11 cellular contexts compared by ENCODE assay signal in the genomic region with DNA sequence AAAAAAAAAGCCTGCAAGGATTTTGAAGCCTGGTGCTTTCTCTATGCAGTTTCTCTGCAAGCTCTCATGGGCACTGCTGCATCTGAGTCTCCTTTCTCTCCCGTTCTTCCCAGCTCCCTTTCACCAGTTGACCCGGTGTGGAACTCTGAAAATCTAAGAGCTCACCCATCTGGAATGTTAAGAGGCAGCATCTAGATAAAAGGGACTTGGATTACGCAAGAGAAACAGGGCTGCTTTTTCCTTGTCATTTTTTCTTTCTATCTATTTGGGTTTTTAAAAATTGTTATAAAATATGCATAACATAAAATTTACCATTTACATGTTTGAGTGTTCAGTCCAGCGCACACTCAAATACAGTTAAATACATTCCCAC.
DNase-seq lines count a peak whose midpoint lies in the region; ATAC-seq and TF ChIP-seq lines count a peak whose summit lies in the region.
"Had no signal": no experiment of that assay in that cellular context is flagged by ENCODE, and none has a peak within 500 bp of the region (broad histone marks: within the 10 kb centered on the region; RNA-seq: fewer than 3 reads in every experiment).

No MANE protein-coding gene starts in this region.

- H3K4me1 Mint-ChIP-seq in T-cell: no peaks in the 10 kb centered on the region
- H3K4me1 Mint-ChIP-seq: activated B cell treated with CpG ODN at 0.5 μM for 24 hours had no signal

- peaks cover 0 to 6% of the 10 kb centered on the region in 2 donors for H3K27me3 Mint-ChIP-seq in T-cell
- H3K27me3 Mint-ChIP-seq: activated B cell treated with CpG ODN at 0.5 μM for 24 hours had no signal

- in situ Hi-C loops in Panc1 (cut with HindIII; ENCODE audit: low pct_unique_long_range_greater_than_20kb, low sequenced_read_pairs): no loop called here

- no peaks in the 10 kb centered on the region for H3K36me3 ChIP-seq in ES-I3 (ENCODE audit: insufficient read depth, low read length)
- no peaks in the 10 kb centered on the region for H3K36me3 ChIP-seq in Panc1 (ENCODE audit: control insufficient read depth, insufficient read depth, low read length)
- no peaks in the 10 kb centered on the region for H3K36me3 ChIP-seq in esophagus squamous epithelium

- BruUV-seq in Panc1 (replicated peaks; lab: Mats Ljungman, UMichigan): no TSS peak

- TF ChIP-seq POLR2A in esophagus squamous epithelium (IDR thresholded peaks at IDR 0.05): no peak

- H3K4me1 ChIP-seq in ES-I3 (ENCODE audit: insufficient read depth, low read length) (peaks cover 23% of the 10 kb centered on the region), Panc1 (ENCODE audit: control insufficient read depth, insufficient read depth, low read length) (peaks cover 2% of the 10 kb centered on the region; the same call in 1 of the 2 replicates), esophagus squamous epithelium (peaks cover 0 to 13% (median 4%) of the 10 kb centered on the region in 3 donors)

- no peaks in the 10 kb centered on the region for H3K36me3 Mint-ChIP-seq in T-cell
- H3K36me3 Mint-ChIP-seq: natural killer cell had no signal

- H3K27ac ChIP-seq in Panc1 (ENCODE audit: low read length) (peak overlapping the region; percentile 85), esophagus squamous epithelium (peak overlapping the region in 1 of 4 donors; percentile 42)

- peak overlapping the region; percentile 13 to 45 for H3K4me3 ChIP-seq in Panc1 (ENCODE audit: low read depth in 2 of 2, low read length in 2 of 2)
- H3K4me3 ChIP-seq in esophagus squamous epithelium: no peak overlapping the region

- POLR2A ChIA-PET in Panc1 (lab: Charles Lee) (interaction anchor here (0.6 kb wide), 1 partner anchor 11 kb away, joined by 5 read pairs; no protein-coding TSS in a partner anchor), T-cell (lab: Charles Lee) (interaction anchor here in 1 of 2 donors (0.7 kb wide), 1 partner anchor 152 kb away, joined by 9 read pairs; no protein-coding TSS in a partner anchor)

- H3K9me3 Mint-ChIP-seq in T-cell: no peaks in the 10 kb centered on the region
- H3K9me3 Mint-ChIP-seq: activated B cell treated with CpG ODN at 0.5 μM for 24 hours, natural killer cell had no signal

- WGBS in esophagus squamous epithelium, 2 donors: 51 to 55% methylated on average over 4 of the region's 4 CpGs

- H3K27me3 ChIP-seq in Panc1 (ENCODE audit: control insufficient read depth, insufficient read depth, low read length): no peaks in the 10 kb centered on the region
- H3K27me3 ChIP-seq in esophagus squamous epithelium: no peaks in the 10 kb centered on the region

- ATAC-seq in Panc1: peak; percentile 79
- ATAC-seq in Right ventricle myocardium superior (ENCODE audit: poor library complexity): peak; percentile 92
- ATAC-seq in T-cell (replicated peaks in 1 of 4): no peak
- no peak for ATAC-seq in GM18873 (IDR thresholded peaks at IDR 0.05; ENCODE audit: low FRiP score, unreplicated experiment)
- ATAC-seq: natural killer cell had no signal

- intact Hi-C loops in Panc1 (cut with micrococcal nuclease; ENCODE audit: unreplicated experiment): loop anchor here (5.0 kb wide), 1 partner anchor 95 kb away; a partner anchor contains a TSS
- intact Hi-C loops in Right ventricle myocardium superior (cut with DNase I): no loop called here
- intact Hi-C loops in esophagus squamous epithelium (cut with DNase I): no loop called here

- H3K27ac Mint-ChIP-seq in T-cell: no peak overlapping the region
- H3K27ac Mint-ChIP-seq: activated B cell treated with CpG ODN at 0.5 μM for 24 hours, natural killer cell had no signal

- CTCF ChIA-PET in Panc1 (lab: Charles Lee): no interaction called here
- CTCF ChIA-PET in T-cell (lab: Charles Lee): interaction anchor here in 1 of 2 donors (0.7 kb wide), 1 partner anchor 36 kb away, joined by 4 read pairs; no protein-coding TSS in a partner anchor

- peak overlapping the region; percentile 11; the same call in 1 of the 2 replicates for H3K9ac ChIP-seq in ES-I3 (ENCODE audit: low read depth, low read length)

- no peak for DNase-seq in Panc1 (ENCODE audit: low read depth, low spot score)
- no peak for DNase-seq in Right ventricle myocardium superior
- peak; percentile 79 for DNase-seq in renal cortical epithelial cell (ENCODE audit: low read depth)
- DNase-seq in esophagus squamous epithelium (lab: John Stamatoyannopoulos, UW): no peak
- no peak for DNase-seq in T-cell
- DNase-seq in activated CD4-positive, alpha-beta T cell treated with anti-CD3 and anti-CD28 coated beads for 1 hour: no peak
- DNase-seq: activated B cell treated with CpG ODN at 0.5 μM for 24 hours, cerebellar nuclear complex, natural killer cell had no signal

- TF ChIP-seq CTCF in Panc1 (IDR thresholded peaks at IDR 0.05) (no peak), esophagus squamous epithelium (IDR thresholded peaks at IDR 0.05) (no peak)

- no peak overlapping the region for H3K4me3 Mint-ChIP-seq in T-cell
- H3K4me3 Mint-ChIP-seq: activated B cell treated with CpG ODN at 0.5 μM for 24 hours, natural killer cell had no signal

- H3K9me3 ChIP-seq in ES-I3 (ENCODE audit: control insufficient read depth, insufficient read depth, low read length) (no peaks in the 10 kb centered on the region), Panc1 (ENCODE audit: control insufficient read depth, insufficient read depth, low read depth, low read length) (no peaks in the 10 kb centered on the region), esophagus squamous epithelium (no peaks in the 10 kb centered on the region)

Comparison
In these comparisons a context has a peak if more than half of its experiments do, and no peak if none do; other contexts are left out.
1. ATAC-seq: peak in Panc1 (single experiment) and Right ventricle myocardium superior (single experiment); none in T-cell (0 of 4) and GM18873 (single experiment).
2. H3K4me3 ChIP-seq: peak in Panc1 (2 of 2); none in esophagus squamous epithelium (0 of 4).